In the genomic region with DNA sequence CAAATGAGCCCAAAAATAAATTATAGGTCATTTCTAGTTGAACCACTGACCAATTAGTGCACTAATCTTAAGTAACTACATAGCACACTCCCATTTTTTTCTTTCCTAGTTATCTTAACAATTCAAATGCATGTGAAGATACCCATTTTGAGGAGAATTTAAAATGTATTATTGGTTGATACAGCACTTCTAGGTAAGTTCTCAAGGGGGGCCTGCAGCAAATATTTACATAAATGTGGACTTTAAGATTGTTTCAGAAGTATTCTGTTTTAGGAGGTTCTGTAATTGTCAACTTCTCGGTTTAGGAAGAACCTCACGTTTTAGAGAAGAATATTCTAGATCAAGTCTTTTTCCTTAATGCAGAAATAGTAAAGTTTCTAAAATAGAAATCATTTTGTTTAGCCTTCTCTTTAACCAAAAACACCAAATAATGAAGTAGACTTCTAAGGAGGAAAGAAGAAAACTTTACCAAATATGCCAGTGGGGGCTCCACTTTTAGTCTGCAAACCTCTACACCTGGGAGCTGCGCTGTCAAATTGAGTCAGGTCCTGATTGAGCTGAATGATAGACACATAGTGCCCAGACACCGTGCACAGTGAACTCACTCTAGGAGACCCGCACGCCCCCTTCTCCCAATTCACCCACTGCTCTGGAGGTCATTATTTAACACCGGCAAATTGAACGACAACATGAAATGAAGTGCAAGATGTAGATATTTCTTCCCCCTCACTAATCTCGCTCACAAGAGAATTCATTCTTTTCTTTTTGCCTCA, we compare ENCODE assay signal across 11 cellular contexts.
"Had no signal": no experiment of that assay in that cellular context is flagged by ENCODE, and none has a peak within 500 bp of the region (broad histone marks: within the 10 kb centered on the region; RNA-seq: fewer than 3 reads in every experiment).

No MANE protein-coding gene starts in this region.

- ATAC-seq: heart left ventricle; naive thymus-derived CD8-positive, alpha-beta T cell; sciatic nerve had no signal

- H3K9me3 Mint-ChIP-seq: naive thymus-derived CD8-positive, alpha-beta T cell; type B pancreatic cell had no signal

- DNase-seq: colonic mucosa; effector CD8-positive, alpha-beta T cell; heart left ventricle; hippocampal formation; naive thymus-derived CD8-positive, alpha-beta T cell; stimulated activated CD4-positive, alpha-beta T cell treated with anti-CD3 and anti-CD28 coated beads, Interleukin-2, amount 100 ng/mL, for 24 hours; stimulated activated CD4-positive, alpha-beta T cell treated with anti-CD3 and anti-CD28 coated beads, Interleukin-4, amount 100 ng/mL, for 4 hours; stimulated activated naive CD4-positive, alpha-beta T cell treated with Interleukin-2 at 50 U/mL for 16 hours; thyroid gland had no signal

- H3K27me3 ChIP-seq: colonic mucosa, thyroid gland had no signal

- H3K9me3 ChIP-seq: colonic mucosa, heart left ventricle, thyroid gland had no signal

- H3K27ac ChIP-seq: colonic mucosa, heart left ventricle, thyroid gland had no signal

- H3K36me3 ChIP-seq: colonic mucosa, heart left ventricle, thyroid gland had no signal

- H3K4me1 ChIP-seq: colonic mucosa, thyroid gland had no signal

- H3K4me3 Mint-ChIP-seq: naive thymus-derived CD8-positive, alpha-beta T cell; type B pancreatic cell had no signal

- H3K27me3 Mint-ChIP-seq: naive thymus-derived CD8-positive, alpha-beta T cell had no signal

- H3K27ac Mint-ChIP-seq: type B pancreatic cell had no signal

- H3K36me3 Mint-ChIP-seq: type B pancreatic cell had no signal

- H3K4me3 ChIP-seq: colonic mucosa, heart left ventricle, thyroid gland had no signal
